18 cellular contexts compared by ENCODE assay signal in the genomic region with DNA sequence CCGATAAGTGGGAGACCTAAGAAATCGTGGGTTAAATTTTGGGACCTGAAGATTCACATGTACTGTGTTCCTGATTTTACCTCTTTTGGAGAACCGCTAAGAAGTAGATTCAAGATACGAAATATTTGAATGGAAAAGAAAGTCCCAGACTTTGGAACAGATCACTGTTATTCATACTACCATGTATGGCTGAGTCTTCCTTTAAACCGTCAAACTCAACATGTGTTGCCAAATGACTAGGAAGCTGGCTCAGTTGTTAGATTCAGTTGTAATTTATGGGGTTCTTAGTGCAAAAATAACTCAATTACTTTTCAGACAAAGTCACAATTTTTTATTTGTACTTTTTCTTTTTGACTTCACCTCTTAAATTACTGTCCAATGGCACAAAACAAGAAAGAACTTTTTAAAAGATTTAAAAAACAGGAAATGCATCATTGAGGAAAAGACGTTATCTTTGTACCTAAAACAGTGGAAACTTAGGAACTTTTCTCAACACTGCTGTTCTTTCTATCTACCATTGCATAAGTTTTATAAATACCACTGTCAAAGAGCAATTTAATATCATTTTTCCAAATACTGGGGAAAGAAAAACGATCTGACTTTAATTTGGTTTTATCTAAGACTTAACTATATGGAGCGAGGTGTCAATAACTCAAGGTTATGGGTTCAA. TPM values are rescaled to one million over a fixed set of nuclear protein-coding genes. Genes with fewer than 3 reads are reported as not detected.
A peak's percentile ranks its signal among the peaks of the same experiment; 100 is the strongest.
DNase-seq lines count a peak whose midpoint lies in the region; ATAC-seq and TF ChIP-seq lines count a peak whose summit lies in the region.
"Had no signal": no experiment of that assay in that cellular context is flagged by ENCODE, and none has a peak within 500 bp of the region (broad histone marks: within the 10 kb centered on the region; RNA-seq: fewer than 3 reads in every experiment).

No MANE protein-coding gene starts in this region.

- peaks cover 13% of the 10 kb centered on the region for H3K4me1 ChIP-seq in mammary epithelial cell (ENCODE audit: insufficient read depth, low read length)
- H3K4me1 ChIP-seq in left ventricle myocardium inferior = peaks cover 22% of the 10 kb centered on the region
- H3K4me1 ChIP-seq in psoas muscle = no peaks in the 10 kb centered on the region
- peaks cover 2% of the 10 kb centered on the region for H3K4me1 ChIP-seq in upper lobe of right lung

- CTCF ChIA-PET in mammary epithelial cell (lab: Charles Lee; ENCODE audit: low non-redundant PET) = no interaction called here

- no peak overlapping the region for H3K4me3 ChIP-seq in mammary epithelial cell (replicated peaks in 1 of 3; ENCODE audit: insufficient read depth in 1 of 3, low read depth in 2 of 3, low read length in 3 of 3)
- H3K4me3 ChIP-seq in left ventricle myocardium inferior = no peak overlapping the region
- no peak overlapping the region for H3K4me3 ChIP-seq in psoas muscle
- no peak overlapping the region for H3K4me3 ChIP-seq in upper lobe of right lung
- H3K4me3 ChIP-seq: dorsolateral prefrontal cortex, mucosa of descending colon had no signal

- no peak overlapping the region for H2AFZ ChIP-seq in mammary epithelial cell (ENCODE audit: low read depth, low read length)

- ATAC-seq in psoas muscle = no peak
- no peak for ATAC-seq in upper lobe of right lung
- no peak for ATAC-seq in stimulated activated naive CD8-positive, alpha-beta T cell treated with anti-CD3 and anti-CD28 coated beads, Interleukin-15, Interleukin-2, amounts not matched to agents 100 U/mL and 50 U/mL, for 24 hours
- ATAC-seq in HG03095 (IDR thresholded peaks at IDR 0.05; ENCODE audit: unreplicated experiment) = no peak
- ATAC-seq in GM19397 (IDR thresholded peaks at IDR 0.05; ENCODE audit: unreplicated experiment) = no peak
- ATAC-seq: mucosa of descending colon had no signal

- DNase-seq in mammary epithelial cell = peak; percentile 46
- DNase-seq in left ventricle myocardium inferior = no peak
- no peak for DNase-seq in psoas muscle
- no peak for DNase-seq in upper lobe of right lung
- DNase-seq in stimulated activated naive CD8-positive, alpha-beta T cell treated with anti-CD3 and anti-CD28 coated beads, Interleukin-15, Interleukin-2, amounts not matched to agents 100 U/mL and 50 U/mL, for 24 hours = no peak
- DNase-seq: activated CD4-positive, alpha-beta T cell treated with anti-CD3 and anti-CD28 coated beads, Interleukin-2, amount 50 U/mL, for 4 hours; activated naive CD4-positive, alpha-beta T cell treated with anti-CD3 and anti-CD28 coated beads, Interleukin-2, amount 50 U/mL, for 16 hours; activated T-cell treated with anti-CD3 and anti-CD28 coated beads, Interleukin-2, amount 50 U/mL, for 1 hour; AML-193; brain microvascular endothelial cell; dorsolateral prefrontal cortex; hypothalamus; mucosa of descending colon; NCI-H345; stimulated activated CD4-positive, alpha-beta T cell treated with anti-CD3 and anti-CD28 coated beads, Interleukin-15, amount 100 ng/mL, for 24 hours; stimulated activated naive CD4-positive, alpha-beta T cell had no signal

- 93% methylated on average over 8 of the region's 8 CpGs for WGBS in mammary epithelial cell (ENCODE audit: low coverage, missing lambda C conversion rate)
- 59 to 79% (median 72%) methylated on average over 8 of the region's 8 CpGs for WGBS in psoas muscle, 3 donors

- H3K4me2 ChIP-seq in mammary epithelial cell (ENCODE audit: insufficient read depth, low read depth, low read length) = no peak overlapping the region

- no peaks in the 10 kb centered on the region for H3K36me3 ChIP-seq in mammary epithelial cell (ENCODE audit: insufficient read depth, low read length)
- H3K36me3 ChIP-seq in left ventricle myocardium inferior = no peaks in the 10 kb centered on the region
- H3K36me3 ChIP-seq in psoas muscle (ENCODE audit: insufficient read depth in 1 of 2, low read depth in 1 of 2) = no peaks in the 10 kb centered on the region
- no peaks in the 10 kb centered on the region for H3K36me3 ChIP-seq in upper lobe of right lung
- H3K36me3 ChIP-seq: brain microvascular endothelial cell had no signal

- no TSS peak for BruUV-seq in mammary epithelial cell (replicated peaks; lab: Mats Ljungman, UMichigan)

- no peak overlapping the region for H3K9ac ChIP-seq in mammary epithelial cell (ENCODE audit: insufficient read depth, low read length)

- H4K20me1 ChIP-seq in mammary epithelial cell (ENCODE audit: insufficient read depth, low read length) = no peaks in the 10 kb centered on the region

- H3K9me3 ChIP-seq in mammary epithelial cell (replicated peaks; ENCODE audit: insufficient read depth, low read length) (no peaks in the 10 kb centered on the region), left ventricle myocardium inferior (replicated peaks) (peaks cover 14% of the 10 kb centered on the region), psoas muscle (no peaks in the 10 kb centered on the region), upper lobe of right lung (no peaks in the 10 kb centered on the region)
- H3K9me3 ChIP-seq: mucosa of descending colon had no signal

- no peaks in the 10 kb centered on the region for H3K79me2 ChIP-seq in mammary epithelial cell (ENCODE audit: insufficient read depth, low read length)

- H3K27ac ChIP-seq in mammary epithelial cell (ENCODE audit: insufficient read depth, low read depth, low read length) (no peak overlapping the region), left ventricle myocardium inferior (replicated peaks) (peak overlapping the region; percentile 76), psoas muscle (peak overlapping the region; percentile 33), upper lobe of right lung (peak overlapping the region; percentile 37)
- H3K27ac ChIP-seq: brain microvascular endothelial cell, dorsolateral prefrontal cortex had no signal

- in situ Hi-C loops in mammary epithelial cell (cut with MboI; ENCODE audit: low sequenced_read_pairs in 2 of 2) = loop anchor here in 1 of 2 donors (25.0 kb wide), 2 partner anchors 193 to 368 kb away; a partner anchor contains a TSS

- intact Hi-C loops in mammary epithelial cell (cut with micrococcal nuclease) (no loop called here), left ventricle myocardium inferior (cut with micrococcal nuclease) (no loop called here), psoas muscle (cut with DNase I) (no loop called here), upper lobe of right lung (cut with DNase I) (no loop called here)

- H3K27me3 ChIP-seq in mammary epithelial cell (ENCODE audit: insufficient read depth, low read length) (no peaks in the 10 kb centered on the region), left ventricle myocardium inferior (ENCODE audit: low read depth) (peaks cover 6% of the 10 kb centered on the region), psoas muscle (ENCODE audit: insufficient read depth in 3 of 3, low read length in 2 of 3) (no peaks in the 10 kb centered on the region), upper lobe of right lung (no peaks in the 10 kb centered on the region)
- H3K27me3 ChIP-seq: brain microvascular endothelial cell, dorsolateral prefrontal cortex had no signal

- TF ChIP-seq CTCF in mammary epithelial cell (conservative IDR thresholded peaks at IDR 0.05 in 1 of 2, IDR thresholded peaks at IDR 0.05 in 1 of 2; ENCODE audit: extremely low read depth in 1 of 2, insufficient read depth in 1 of 2, low read depth in 1 of 2, low read length in 2 of 2) = no peak
- TF ChIP-seq CTCF in left ventricle myocardium inferior (IDR thresholded peaks at IDR 0.05; ENCODE audit: borderline replicate concordance) = no peak
- TF ChIP-seq CTCF in psoas muscle (IDR thresholded peaks at IDR 0.05) = no peak
- no peak for TF ChIP-seq CTCF in upper lobe of right lung (IDR thresholded peaks at IDR 0.05)

- dilution Hi-C loops in mammary epithelial cell (cut with HindIII; ENCODE audit: low sequenced_read_pairs) = no loop called here

RNA-seq across cellular contexts. Expression of a gene that starts 15.7 kb away (rescaled TPM):
- total RNA-seq in mammary epithelial cell = under 1 TPM in 1 of 2 donors, not detected in 1; 0.17 TPM
- polyA plus RNA-seq in mammary epithelial cell = not detected
- polyA minus RNA-seq in mammary epithelial cell = not detected
- 4.5 TPM for total RNA-seq in left ventricle myocardium inferior
- 1 to 10 TPM; 1.6 to 2.4 (median 2.3) TPM for total RNA-seq in psoas muscle
- 1 to 10 TPM; 1.9 to 3.1 (median 2.0) TPM for polyA plus RNA-seq in psoas muscle
- total RNA-seq in upper lobe of right lung = 19.6 TPM
